ENCODE assay signal across 8 cellular contexts in genomic region chr7:155296788-155297516, GRCh38. TPM values are rescaled to one million over a fixed set of nuclear protein-coding genes. Genes with fewer than 3 reads are reported as not detected.
A peak's percentile ranks its signal among the peaks of the same experiment; 100 is the strongest.
DNase-seq lines count a peak whose midpoint lies in the region; ATAC-seq and TF ChIP-seq lines count a peak whose summit lies in the region.

No MANE protein-coding gene starts in this region.

- intact Hi-C loops in testis (cut with DNase I; ENCODE audit: low total_unique reads) = no loop called here

- peak; percentile 11 for ATAC-seq in GM19324 (IDR thresholded peaks at IDR 0.05; ENCODE audit: low FRiP score, unreplicated experiment)
- ATAC-seq in HG03432 (IDR thresholded peaks at IDR 0.05; ENCODE audit: unreplicated experiment) = peak; percentile 35
- peak; percentile 58 for ATAC-seq in foreskin keratinocyte
- ATAC-seq in omental fat pad (ENCODE audit: low FRiP score) = peak; percentile 78

- no peaks in the 10 kb centered on the region for H3K27me3 ChIP-seq in Peyer's patch
- no peaks in the 10 kb centered on the region for H3K27me3 ChIP-seq in foreskin keratinocyte
- no peaks in the 10 kb centered on the region for H3K27me3 ChIP-seq in testis

- H3K36me3 ChIP-seq in Peyer's patch = peaks cover 0 to under 1% (median 0%) of the 10 kb centered on the region in 3 donors
- H3K36me3 ChIP-seq in testis (ENCODE audit: low read depth, missing control alignments) = no peaks in the 10 kb centered on the region

- TF ChIP-seq CTCF in Peyer's patch (IDR thresholded peaks at IDR 0.05) (peak in 5 of 6 experiments; percentile 31 to 71 (median 48)), foreskin keratinocyte (conservative IDR thresholded peaks at IDR 0.05) (peak; percentile 60), omental fat pad (IDR thresholded peaks at IDR 0.05) (no peak), testis (IDR thresholded peaks at IDR 0.05) (peak in 2 of 3 experiments; percentile 5 to 54)

- H3K9me3 ChIP-seq in Peyer's patch (no peaks in the 10 kb centered on the region), testis (no peaks in the 10 kb centered on the region)

- DNase-seq in C1 segment of cervical spinal cord (lab: John Stamatoyannopoulos, UW) (peak in 9 of 14 donors; percentile 42 to 83 (median 62)), Peyer's patch (peak; percentile 62 to 85 (median 73)), foreskin keratinocyte (peak in 1 of 2 donors; percentile 70), omental fat pad (ENCODE audit: low spot score) (no peak), testis (peak; percentile 54)
- peak; percentile 94 for DNase-seq in activated effector memory CD4-positive, alpha-beta T cell treated with anti-CD3 and anti-CD28 coated beads, Interleukin-2, amount 50 U/mL, for 16 hours

- H3K27ac ChIP-seq in Peyer's patch (peak overlapping the region; percentile 97 to 99 (median 98)), foreskin keratinocyte (peak overlapping the region; percentile 97), testis (peak overlapping the region; percentile 87 to 96)

- WGBS in testis, 2 donors = 3 to 8% methylated on average over 23 to 57 of the region's 57 CpGs

- H3K4me1 ChIP-seq in Peyer's patch = peaks cover 0 to 16% (median 5%) of the 10 kb centered on the region in 4 donors
- peaks cover 15% of the 10 kb centered on the region for H3K4me1 ChIP-seq in foreskin keratinocyte
- H3K4me1 ChIP-seq in testis = peaks cover 7% of the 10 kb centered on the region

- TF ChIP-seq POLR2A in Peyer's patch (IDR thresholded peaks at IDR 0.05) (peak in 1 of 2 donors; percentile 32), testis (IDR thresholded peaks at IDR 0.05) (no peak)

- H3K4me3 ChIP-seq in Peyer's patch = peak overlapping the region; percentile 81 to 96 (median 93)
- H3K4me3 ChIP-seq in testis = peak overlapping the region; percentile 79 to 90

RNA-seq across cellular contexts. Expression of gene INSIG1, which starts 0.7 kb away (rescaled TPM):
- total RNA-seq in Peyer's patch = 100 to 1,000 TPM in 2 of 4 donors, 10 to 100 TPM in 2; 36.3 to 147 (median 100) TPM
- 184 and 210 TPM in 2 replicates for total RNA-seq in foreskin keratinocyte
- 88.5 and 92.0 TPM in 2 replicates for polyA plus RNA-seq in foreskin keratinocyte
- total RNA-seq in omental fat pad = 100 to 1,000 TPM in 2 of 4 donors, 10 to 100 TPM in 2; 85.6 to 244 (median 107) TPM
- total RNA-seq in testis = 100 to 1,000 TPM in 1 of 2 donors, 10 to 100 TPM in 1; 89.7 to 118 TPM
- 52.7 TPM for polyA plus RNA-seq in testis (ENCODE audit: insufficient read depth, low read depth, low replicate concordance)

Comparison
In these comparisons a context has a peak if more than half of its experiments do, and no peak if none do; other contexts are left out.
1. ATAC-seq: peak in every context shown above with its lines; median percentile 78 in omental fat pad; 58 in foreskin keratinocyte; 35 in HG03432; 11 in GM19324.
2. CTCF ChIP-seq: peak in Peyer's patch (5 of 6), foreskin keratinocyte (single experiment) and testis (2 of 3); none in omental fat pad (0 of 3).
3. Peak in every context shown above with its lines, with median percentiles within 50 percentile points of each other: H3K27ac ChIP-seq.